In genomic region chr13:95267662-95268369, GRCh38 we compare ENCODE assay signal across 9 cellular contexts. TPM values are rescaled to one million over a fixed set of nuclear protein-coding genes. Genes with fewer than 3 reads are reported as not detected.
A peak's percentile ranks its signal among the peaks of the same experiment; 100 is the strongest.
DNase-seq lines count a peak whose midpoint lies in the region; ATAC-seq and TF ChIP-seq lines count a peak whose summit lies in the region.
"Had no signal": no experiment of that assay in that cellular context is flagged by ENCODE, and none has a peak within 500 bp of the region (broad histone marks: within the 10 kb centered on the region; RNA-seq: fewer than 3 reads in every experiment).

No MANE protein-coding gene starts in this region.

- peaks cover 8 to 43% (median 27%) of the 10 kb centered on the region in 4 donors for H3K4me1 ChIP-seq in transverse colon

- intact Hi-C loops in transverse colon (cut with DNase I; ENCODE audit: low total_unique reads) = no loop called here

- DNase-seq in NCI-H82 (lab: John Stamatoyannopoulos, UW) = peak; percentile 63
- no peak for DNase-seq in NCI-H82 treated with DMSO at 0.1 percent for 48 hours (lab: John Stamatoyannopoulos, UW; ENCODE audit: unreplicated experiment)
- DNase-seq in hepatic stellate cell (ENCODE audit: low spot score) = peak; percentile 83
- peak; percentile 40 for DNase-seq in transverse colon
- DNase-seq in NCI-H1436 (lab: John Stamatoyannopoulos, UW) = no peak
- DNase-seq: activated CD8-positive, alpha-beta T cell treated with anti-CD3 and anti-CD28 coated beads, Interleukin-2, amount 10 ng/mL, durations not matched to agents 7 days and 5 days had no signal

- H3K36me3 ChIP-seq in transverse colon = no peaks in the 10 kb centered on the region

- in situ Hi-C loops in transverse colon (cut with MboI; ENCODE audit: low pct_ligation_motif_present in 1 of 4, low pct_unique_long_range_greater_than_20kb in 1 of 4, low sequenced_read_pairs in 3 of 4) = no loop called here

- H3K27me3 ChIP-seq in transverse colon = no peaks in the 10 kb centered on the region

- H3K27ac ChIP-seq in transverse colon = peak overlapping the region; percentile 56 to 80 (median 68)

- ATAC-seq in SK-N-SH treated with all-trans-retinoic acid at 6 μM for 48 hours (peak; percentile 82), GM18861 (IDR thresholded peaks at IDR 0.05; ENCODE audit: unreplicated experiment) (no peak), GM21825 (IDR thresholded peaks at IDR 0.05; ENCODE audit: unreplicated experiment) (no peak)
- ATAC-seq: activated CD8-positive, alpha-beta T cell treated with anti-CD3 and anti-CD28 coated beads, Interleukin-2, amount 10 ng/mL, durations not matched to agents 7 days and 5 days had no signal

- WGBS in transverse colon (ENCODE audit: low coverage in 1 of 2), 2 donors = 71 to 75% methylated on average over 4 to 6 of the region's 6 CpGs

- TF ChIP-seq EP300 in transverse colon (IDR thresholded peaks at IDR 0.05; ENCODE audit: low read depth) = no peak

- H3K4me3 ChIP-seq in transverse colon = no peak overlapping the region

- no peak for TF ChIP-seq POLR2A in transverse colon (IDR thresholded peaks at IDR 0.05)

- TF ChIP-seq CTCF in transverse colon (IDR thresholded peaks at IDR 0.05) = no peak

- no peaks in the 10 kb centered on the region for H3K9me3 ChIP-seq in transverse colon

TF ChIP-seq in SK-N-SH treated with all-trans-retinoic acid at 6 μM for 48 hours, 23 proteins besides CTCF, POLR2A, EP300 and RAD21:
- TF ChIP-seq ISL1 (CRISPR knock-in tag; IDR thresholded peaks at IDR 0.05) (peak; percentile 10; the same call in 1 of the 2 replicates), ZC3H10 (CRISPR knock-in tag; IDR thresholded peaks at IDR 0.05) (no peak)

RNA-seq across cellular contexts. Expression of gene ABCC4, which starts 33.4 kb away (rescaled TPM):
- 10 to 100 TPM; 15.8 to 26.0 (median 23.8) TPM for total RNA-seq in transverse colon

Comparison
In these comparisons a context has a peak if more than half of its experiments do, and no peak if none do; other contexts are left out.
1. DNase-seq: peak in NCI-H82 (single experiment), hepatic stellate cell (single experiment) and transverse colon (single experiment); none in NCI-H82 treated with DMSO at 0.1 percent for 48 hours (single experiment) and NCI-H1436 (single experiment).